In genomic region chr3:53843195-53844177, GRCh38 we compare ENCODE assay signal across 10 cellular contexts. TPM values are rescaled to one million over a fixed set of nuclear protein-coding genes. Genes with fewer than 3 reads are reported as not detected.
DNase-seq lines count a peak whose midpoint lies in the region; ATAC-seq and TF ChIP-seq lines count a peak whose summit lies in the region.
"Had no signal": no experiment of that assay in that cellular context is flagged by ENCODE, and none has a peak within 500 bp of the region (broad histone marks: within the 10 kb centered on the region; RNA-seq: fewer than 3 reads in every experiment).

No MANE protein-coding gene starts in this region.

- H3K27me3 ChIP-seq in right atrium auricular region (no peaks in the 10 kb centered on the region), endodermal cell (ENCODE audit: control insufficient read depth, insufficient read depth, low read length, poor library complexity, severe bottlenecking) (peaks cover 18% of the 10 kb centered on the region), heart left ventricle (peaks cover 0 to 27% (median 10%) of the 10 kb centered on the region in 9 donors)

- peaks cover 19% of the 10 kb centered on the region for H3K27me3 Mint-ChIP-seq in endodermal cell (ENCODE audit: insufficient read depth)
- H3K27me3 Mint-ChIP-seq in activated naive CD4-positive, alpha-beta T cell treated with anti-CD3 and anti-CD28 coated beads, Interleukin-2, amount 10 ng/mL, durations not matched to agents 7 days and 5 days: peaks cover 78% of the 10 kb centered on the region

- peaks cover 8% of the 10 kb centered on the region for H3K36me3 Mint-ChIP-seq in endodermal cell (ENCODE audit: low read depth)
- no peaks in the 10 kb centered on the region for H3K36me3 Mint-ChIP-seq in activated naive CD4-positive, alpha-beta T cell treated with anti-CD3 and anti-CD28 coated beads, Interleukin-2, amount 10 ng/mL, durations not matched to agents 7 days and 5 days

- no peaks in the 10 kb centered on the region for H3K9me3 Mint-ChIP-seq in endodermal cell
- no peaks in the 10 kb centered on the region for H3K9me3 Mint-ChIP-seq in activated naive CD4-positive, alpha-beta T cell treated with anti-CD3 and anti-CD28 coated beads, Interleukin-2, amount 10 ng/mL, durations not matched to agents 7 days and 5 days

- peak overlapping the region; percentile 66 for H3K4me3 Mint-ChIP-seq in endodermal cell
- no peak overlapping the region for H3K4me3 Mint-ChIP-seq in activated naive CD4-positive, alpha-beta T cell treated with anti-CD3 and anti-CD28 coated beads, Interleukin-2, amount 10 ng/mL, durations not matched to agents 7 days and 5 days

- H3K27ac Mint-ChIP-seq in endodermal cell: peak overlapping the region; percentile 22
- H3K27ac Mint-ChIP-seq in activated naive CD4-positive, alpha-beta T cell treated with anti-CD3 and anti-CD28 coated beads, Interleukin-2, amount 10 ng/mL, durations not matched to agents 7 days and 5 days: no peak overlapping the region

- H3K9ac ChIP-seq in endodermal cell (ENCODE audit: extremely low read depth, low read length, poor library complexity, severe bottlenecking): no peak overlapping the region

- DNase-seq in cardiac septum (ENCODE audit: low spot score): peak; percentile 63
- DNase-seq in right atrium auricular region (ENCODE audit: low spot score): no peak
- DNase-seq in endodermal cell: no peak
- no peak for DNase-seq in activated naive CD4-positive, alpha-beta T cell treated with anti-CD3 and anti-CD28 coated beads, Interleukin-2, amount 10 ng/mL, durations not matched to agents 7 days and 5 days
- no peak for DNase-seq in NCI-H2227 treated with DMSO at 0.1 percent for 48 hours (lab: John Stamatoyannopoulos, UW)
- DNase-seq in heart left ventricle: no peak
- DNase-seq: stimulated activated naive CD8-positive, alpha-beta T cell treated with anti-CD3 and anti-CD28 coated beads, Interleukin-15, Interleukin-2, amounts not matched to agents 100 U/mL and 50 U/mL, for 24 hours had no signal

- H3K36me3 ChIP-seq in right atrium auricular region: no peaks in the 10 kb centered on the region
- H3K36me3 ChIP-seq in endodermal cell (ENCODE audit: control insufficient read depth, insufficient read depth, low read length): peaks cover 6% of the 10 kb centered on the region
- H3K36me3 ChIP-seq in heart left ventricle: no peaks in the 10 kb centered on the region

- ATAC-seq in HG03139 (IDR thresholded peaks at IDR 0.05; ENCODE audit: unreplicated experiment) (peak; percentile 35), HG02938 (IDR thresholded peaks at IDR 0.05; ENCODE audit: unreplicated experiment) (no peak), heart left ventricle (no peak)
- ATAC-seq: stimulated activated naive CD8-positive, alpha-beta T cell treated with anti-CD3 and anti-CD28 coated beads, Interleukin-15, Interleukin-2, amounts not matched to agents 100 U/mL and 50 U/mL, for 24 hours had no signal

- intact Hi-C loops in cardiac septum (cut with DNase I): no loop called here
- intact Hi-C loops in heart left ventricle (cut with DNase I): no loop called here

- CTCF ChIA-PET in activated naive CD4-positive, alpha-beta T cell treated with anti-CD3 and anti-CD28 coated beads, Interleukin-2, amount 10 ng/mL, durations not matched to agents 7 days and 5 days (lab: Charles Lee): no interaction called here

- H3K9me3 ChIP-seq in right atrium auricular region (no peaks in the 10 kb centered on the region), endodermal cell (ENCODE audit: control insufficient read depth, low read length) (no peaks in the 10 kb centered on the region), heart left ventricle (no peaks in the 10 kb centered on the region)

- WGBS in endodermal cell (ENCODE audit: insufficient coverage in 1 of 2, insufficient read length in 1 of 2), 2 experiments: 84 to 90% methylated on average over 5 to 10 of the region's 10 CpGs
- WGBS in heart left ventricle, 4 donors: 78 to 82% (median 80%) methylated on average over 10 of the region's 10 CpGs

- H3K4me1 Mint-ChIP-seq in endodermal cell: peaks cover 39% of the 10 kb centered on the region
- peaks cover 5% of the 10 kb centered on the region for H3K4me1 Mint-ChIP-seq in activated naive CD4-positive, alpha-beta T cell treated with anti-CD3 and anti-CD28 coated beads, Interleukin-2, amount 10 ng/mL, durations not matched to agents 7 days and 5 days

- H3K4me1 ChIP-seq in right atrium auricular region (peaks cover 0 to 29% of the 10 kb centered on the region in 2 donors), endodermal cell (ENCODE audit: control insufficient read depth, insufficient read depth, low read length) (peaks cover 17% of the 10 kb centered on the region), heart left ventricle (peaks cover 0 to 18% (median 5%) of the 10 kb centered on the region in 12 donors)

- TF ChIP-seq CTCF in right atrium auricular region (IDR thresholded peaks at IDR 0.05) (no peak), endodermal cell (conservative IDR thresholded peaks at IDR 0.05) (no peak), heart left ventricle (IDR thresholded peaks at IDR 0.05) (no peak)

- TF ChIP-seq POLR2A in heart left ventricle (IDR thresholded peaks at IDR 0.05): no peak

- H3K4me3 ChIP-seq in right atrium auricular region (no peak overlapping the region), endodermal cell (ENCODE audit: low read length) (no peak overlapping the region), heart left ventricle (no peak overlapping the region)

- H3K27ac ChIP-seq in right atrium auricular region (peak overlapping the region in 1 of 2 donors; percentile 7), endodermal cell (ENCODE audit: low read depth, low read length) (no peak overlapping the region), heart left ventricle (peak overlapping the region in 1 of 12 donors; percentile 16)
- H3K27ac ChIP-seq: HL-60 had no signal

RNA-seq across cellular contexts. Expression of gene CHDH, which starts 2.7 kb away (rescaled TPM):
- 0.92 TPM for total RNA-seq in cardiac septum
- total RNA-seq in right atrium auricular region: 1 to 10 TPM; 2.2 to 10.0 TPM
- 10 to 100 TPM; 12.7 to 21.4 TPM for total RNA-seq in endodermal cell
- polyA plus RNA-seq in endodermal cell (2013, experiment 1 of 2): 2.0 TPM
- polyA plus RNA-seq in endodermal cell (2013, experiment 2 of 2): 3.1 TPM
- total RNA-seq in heart left ventricle: 10 to 100 TPM in 2 of 9 donors, 1 to 10 TPM in 6, under 1 TPM in 1; 0.99 to 13.2 (median 5.8) TPM
- 1 to 10 TPM in 1 of 2 donors, under 1 TPM in 1; 0.69 to 1.6 TPM for polyA plus RNA-seq in heart left ventricle

RNA-seq across cellular contexts. Expression of gene IL17RB, which starts 2.9 kb away (rescaled TPM):
- total RNA-seq in cardiac septum: 0.08 TPM
- 1 to 10 TPM in 1 of 2 donors, under 1 TPM in 1; 0.83 to 1.1 TPM for total RNA-seq in right atrium auricular region
- 1 to 10 TPM; 6.2 to 8.4 TPM for total RNA-seq in endodermal cell
- polyA plus RNA-seq in endodermal cell (2013, experiment 1 of 2): 3.3 TPM
- 3.5 TPM for polyA plus RNA-seq in endodermal cell (2013, experiment 2 of 2)
- total RNA-seq in heart left ventricle: 1 to 10 TPM in 2 of 9 donors, under 1 TPM in 6, not detected in 1; 0.09 to 1.5 (median 0.61) TPM
- polyA plus RNA-seq in heart left ventricle: under 1 TPM; 0.17 to 0.80 TPM

RNA-seq across cellular contexts. Expression of gene ACTR8, which starts 38.5 kb away (rescaled TPM):
- total RNA-seq in cardiac septum (33.1 TPM), right atrium auricular region (10 to 100 TPM; 23.7 to 24.3 TPM), endodermal cell (10 to 100 TPM; 32.9 to 41.6 TPM), heart left ventricle (10 to 100 TPM; 19.3 to 48.2 (median 32.4) TPM)
- 30.4 TPM for polyA plus RNA-seq in endodermal cell (2013, experiment 1 of 2)
- polyA plus RNA-seq in endodermal cell (2013, experiment 2 of 2): 26.7 TPM
- 10 to 100 TPM; 12.0 to 19.5 TPM for polyA plus RNA-seq in heart left ventricle

RNA-seq across cellular contexts. Expression of gene SELENOK, which starts 48.2 kb away (rescaled TPM):
- total RNA-seq in cardiac septum (89.3 TPM), right atrium auricular region (10 to 100 TPM; 67.9 to 77.0 TPM), endodermal cell (10 to 100 TPM; 47.0 to 47.1 TPM), heart left ventricle (100 to 1,000 TPM in 4 of 9 donors, 10 to 100 TPM in 5; 65.7 to 173 (median 81.5) TPM)
- 88.0 TPM for polyA plus RNA-seq in endodermal cell (2013, experiment 1 of 2)
- 85.5 TPM for polyA plus RNA-seq in endodermal cell (2013, experiment 2 of 2)
- polyA plus RNA-seq in heart left ventricle: 100 to 1,000 TPM; 194 to 242 TPM
